23 cellular contexts compared by ENCODE assay signal in genomic region chr12:104634044-104634443, GRCh38.
"Had no signal": no experiment of that assay in that cellular context is flagged by ENCODE, and none has a peak within 500 bp of the region (broad histone marks: within the 10 kb centered on the region; RNA-seq: fewer than 3 reads in every experiment).

No MANE protein-coding gene starts in this region.

- H3K27me3 Mint-ChIP-seq: activated CD4-positive, alpha-beta memory T cell treated with anti-CD3 and anti-CD28 coated beads for 36 hours; activated CD4-positive, alpha-beta T cell treated with anti-CD3 and anti-CD28 coated beads, Interleukin-2, amount 10 ng/mL, durations not matched to agents 24 days and 14 days; progenitor cell of endocrine pancreas had no signal

- H3K9me3 Mint-ChIP-seq: activated CD4-positive, alpha-beta memory T cell treated with anti-CD3 and anti-CD28 coated beads for 36 hours; activated T-cell treated with anti-CD3 and anti-CD28 coated beads, Interleukin-2, amount 50 U/mL, for 4 hours; endodermal cell had no signal

- H3K27me3 ChIP-seq: brain microvascular endothelial cell, heart right ventricle, left lung, ovary, right lobe of liver, suprapubic skin, tibial artery, upper lobe of right lung had no signal

- H3K4me1 ChIP-seq: right lobe of liver, suprapubic skin had no signal

- H3K27ac Mint-ChIP-seq: activated CD4-positive, alpha-beta memory T cell treated with anti-CD3 and anti-CD28 coated beads for 36 hours; activated CD4-positive, alpha-beta T cell treated with anti-CD3 and anti-CD28 coated beads, Interleukin-2, amount 10 ng/mL, durations not matched to agents 24 days and 14 days; endodermal cell; progenitor cell of endocrine pancreas had no signal

- H3K36me3 ChIP-seq: brain microvascular endothelial cell, heart right ventricle, left lung, ovary, right lobe of liver, suprapubic skin, tibial artery, upper lobe of right lung had no signal

- H3K4me3 Mint-ChIP-seq: activated CD4-positive, alpha-beta memory T cell treated with anti-CD3 and anti-CD28 coated beads for 36 hours; activated CD4-positive, alpha-beta T cell treated with anti-CD3 and anti-CD28 coated beads, Interleukin-2, amount 10 ng/mL, durations not matched to agents 24 days and 14 days; activated T-cell treated with anti-CD3 and anti-CD28 coated beads, Interleukin-2, amount 50 U/mL, for 4 hours; endodermal cell had no signal

- H3K27ac ChIP-seq: brain microvascular endothelial cell, left lung, ovary, right lobe of liver, SK-N-MC, suprapubic skin, tibial artery, upper lobe of right lung had no signal

- ATAC-seq: activated T-cell treated with anti-CD3 and anti-CD28 coated beads, Interleukin-2, amount 50 U/mL, for 4 hours; esophagus mucosa; heart right ventricle; left lung; mucosa of descending colon; upper lobe of right lung had no signal

- H3K9me3 ChIP-seq: heart right ventricle, left lung, mucosa of descending colon, ovary, right lobe of liver, suprapubic skin, tibial artery, upper lobe of right lung had no signal

- DNase-seq: activated CD4-positive, alpha-beta memory T cell treated with anti-CD3 and anti-CD28 coated beads for 36 hours; activated CD4-positive, alpha-beta T cell treated with anti-CD3 and anti-CD28 coated beads, Interleukin-2, amount 10 ng/mL, durations not matched to agents 24 days and 14 days; activated CD4-positive, CD25-positive, alpha-beta regulatory T cell treated with anti-CD3 and anti-CD28 coated beads, Interleukin-2, amount 50 U/mL, for 72 hours; activated naive CD4-positive, alpha-beta T cell treated with Interleukin-2 at 50 U/mL for 16 hours; activated T-cell treated with anti-CD3 and anti-CD28 coated beads, Interleukin-2, amount 50 U/mL, for 4 hours; amniotic stem cell; brain microvascular endothelial cell; caudate nucleus; endodermal cell; foreskin fibroblast; heart right ventricle; left lung; mucosa of descending colon; ovary; right lobe of liver; stimulated activated CD4-positive, alpha-beta T cell treated with anti-CD3 and anti-CD28 coated beads, Interleukin-2, amount 100 ng/mL, for 48 hours; tibial artery; upper lobe of right lung had no signal

- H3K4me3 ChIP-seq: heart right ventricle, left lung, lung, mucosa of descending colon, ovary, right lobe of liver, SK-N-MC, suprapubic skin, tibial artery, upper lobe of right lung had no signal
